Comparison of ENCODE assay signal across 4 cellular contexts in genomic region chr4:25759101-25759500, GRCh38.
"Had no signal": no experiment of that assay in that cellular context is flagged by ENCODE, and none has a peak within 500 bp of the region (broad histone marks: within the 10 kb centered on the region; RNA-seq: fewer than 3 reads in every experiment).

No MANE protein-coding gene starts in this region.

- DNase-seq: H9, HCEC 1CT, IMR-90 had no signal

- ATAC-seq: GM23338 had no signal

- H3K4me3 ChIP-seq: GM23338 had no signal

- H3K27ac Mint-ChIP-seq: GM23338, H9 had no signal

- H3K4me3 Mint-ChIP-seq: GM23338, H9 had no signal

- H3K4me1 Mint-ChIP-seq: GM23338, H9 had no signal

- H3K9me3 Mint-ChIP-seq: GM23338, H9 had no signal
